In the genomic region with DNA sequence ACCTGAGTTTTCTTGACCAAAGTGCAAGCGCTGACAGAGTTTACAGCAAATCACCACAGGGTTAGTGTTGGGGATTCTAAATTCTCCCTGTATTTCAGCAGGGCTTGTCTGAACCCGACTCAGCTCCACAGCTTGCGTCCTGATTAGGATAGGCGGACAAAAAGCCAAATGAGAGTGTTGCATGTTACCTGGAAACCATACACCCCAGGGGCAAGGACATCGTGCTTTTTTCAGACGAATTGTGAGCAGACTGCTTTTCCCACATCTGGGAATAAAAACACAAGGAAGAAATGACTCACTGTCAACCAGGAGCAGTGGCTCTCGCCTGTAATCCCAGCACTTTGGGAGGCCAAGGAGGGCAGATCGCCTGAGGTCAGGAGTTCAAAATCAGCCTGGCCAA, we compare ENCODE assay signal across 17 cellular contexts. TPM values are rescaled to one million over a fixed set of nuclear protein-coding genes. Genes with fewer than 3 reads are reported as not detected.
DNase-seq lines count a peak whose midpoint lies in the region; ATAC-seq, FAIRE-seq and TF ChIP-seq lines count a peak whose summit lies in the region.
"Had no signal": no experiment of that assay in that cellular context is flagged by ENCODE, and none has a peak within 500 bp of the region (broad histone marks: within the 10 kb centered on the region; RNA-seq: fewer than 3 reads in every experiment).

No MANE protein-coding gene starts in this region.

- peaks cover 19% of the 10 kb centered on the region for H3K4me1 ChIP-seq in smooth muscle cell (ENCODE audit: low read depth)

- H4K20me1 ChIP-seq in smooth muscle cell (ENCODE audit: low read depth), result peaks cover 66% of the 10 kb centered on the region

- H3K9me3 Mint-ChIP-seq in chondrocyte (ENCODE audit: low read depth), result no peaks in the 10 kb centered on the region
- H3K9me3 Mint-ChIP-seq in endothelial cell (ENCODE audit: unreplicated experiment), result no peaks in the 10 kb centered on the region

- H3K4me1 Mint-ChIP-seq in chondrocyte (ENCODE audit: low read depth) (peaks cover 43% of the 10 kb centered on the region), endothelial cell (ENCODE audit: unreplicated experiment) (peaks cover 24% of the 10 kb centered on the region)

- H3K4me3 ChIP-seq in smooth muscle cell, result no peak overlapping the region
- H3K4me3 ChIP-seq: SJSA1 had no signal

- peak overlapping the region; percentile 17 for H3K4me3 Mint-ChIP-seq in chondrocyte (ENCODE audit: unreplicated experiment)
- H3K4me3 Mint-ChIP-seq in endothelial cell (ENCODE audit: unreplicated experiment), result no peak overlapping the region
- H3K4me3 Mint-ChIP-seq: CD4-positive, CD25-positive, alpha-beta regulatory T cell had no signal

- peak overlapping the region; percentile 57 for H3K27ac ChIP-seq in smooth muscle cell (ENCODE audit: low read depth)
- H3K27ac ChIP-seq: SJSA1 had no signal

- peak overlapping the region; percentile 33 for H3K4me2 ChIP-seq in smooth muscle cell

- H3K36me3 Mint-ChIP-seq in chondrocyte (ENCODE audit: low read depth), result peaks cover 9% of the 10 kb centered on the region
- H3K36me3 Mint-ChIP-seq in endothelial cell (ENCODE audit: low read depth, unreplicated experiment), result peaks cover 3% of the 10 kb centered on the region
- H3K36me3 Mint-ChIP-seq: CD4-positive, CD25-positive, alpha-beta regulatory T cell had no signal

- H3K79me2 ChIP-seq in smooth muscle cell (ENCODE audit: low read depth), result peaks cover 69% of the 10 kb centered on the region

- no peaks in the 10 kb centered on the region for H3K9me3 ChIP-seq in smooth muscle cell (replicated peaks; ENCODE audit: low read depth)
- H3K9me3 ChIP-seq: SJSA1 had no signal

- H3K27me3 ChIP-seq in smooth muscle cell (ENCODE audit: low read depth), result no peaks in the 10 kb centered on the region
- H3K27me3 ChIP-seq: SJSA1 had no signal

- FAIRE-seq in RCC 7860 (lab: Jason Lieb, UNC) (no peak), islet of Langerhans (lab: Jason Lieb, UNC) (peak; percentile 53)

- WGBS in smooth muscle cell (ENCODE audit: low lambda C conversion rate), result 51% methylated on average over 8 of the region's 8 CpGs

- no peak overlapping the region for H2AFZ ChIP-seq in smooth muscle cell (ENCODE audit: low read depth)

- TF ChIP-seq CTCF in chondrocyte (IDR thresholded peaks at IDR 0.05), result no peak
- TF ChIP-seq CTCF in smooth muscle cell (IDR thresholded peaks at IDR 0.05; ENCODE audit: borderline replicate concordance, insufficient read depth, poor library complexity, severe bottlenecking), result no peak
- TF ChIP-seq CTCF in endothelial cell (IDR thresholded peaks at IDR 0.05; ENCODE audit: unreplicated experiment), result no peak

- H3K9ac ChIP-seq in smooth muscle cell (ENCODE audit: low read depth), result no peak overlapping the region

- peaks cover 5% of the 10 kb centered on the region for H3F3A ChIP-seq in smooth muscle cell (ENCODE audit: low read depth)

- DNase-seq in RCC 7860 (ENCODE audit: low spot score), result peak; percentile 10
- no peak for DNase-seq in chondrocyte (ENCODE audit: low spot score)
- DNase-seq in smooth muscle cell (lab: John Stamatoyannopoulos, UW; ENCODE audit: unreplicated experiment), result no peak
- DNase-seq in activated CD8-positive, alpha-beta memory T cell treated with anti-CD3 and anti-CD28 coated beads for 24 hours, result no peak
- DNase-seq in endothelial cell (ENCODE audit: low spot score), result no peak
- DNase-seq: ACHN; CD4-positive, CD25-positive, alpha-beta regulatory T cell; GDM1; NCI-H1092; NCI-H446 treated with DMSO at 0.1 percent for 48 hours; NCI-H748 treated with DMSO at 0.1 percent for 48 hours; RPMI8226 had no signal

- no peak for ATAC-seq in HG02981 (IDR thresholded peaks at IDR 0.05; ENCODE audit: unreplicated experiment)
- ATAC-seq: HCT116 had no signal

- no peaks in the 10 kb centered on the region for H3K36me3 ChIP-seq in smooth muscle cell (ENCODE audit: low read depth)

- H3K27me3 Mint-ChIP-seq in chondrocyte (ENCODE audit: low read depth) (no peaks in the 10 kb centered on the region), endothelial cell (ENCODE audit: unreplicated experiment) (peaks cover 10% of the 10 kb centered on the region)

- H3K27ac Mint-ChIP-seq in chondrocyte (ENCODE audit: unreplicated experiment) (peak overlapping the region; percentile 69), endothelial cell (ENCODE audit: unreplicated experiment) (no peak overlapping the region)
- H3K27ac Mint-ChIP-seq: CD4-positive, CD25-positive, alpha-beta regulatory T cell had no signal

RNA-seq across cellular contexts. Expression of gene DZIP1L, which starts 3.0 kb away (rescaled TPM):
- total RNA-seq in chondrocyte (23.0 to 42.1 TPM (median 25.5 TPM) in 3 replicates), smooth muscle cell (11.3 and 29.9 TPM in 2 replicates), endothelial cell (ENCODE audit: unreplicated experiment) (7.7 TPM)
- 7.8 and 12.1 TPM in 2 replicates for polyA plus RNA-seq in smooth muscle cell
- total RNA-seq: CD4-positive, CD25-positive, alpha-beta regulatory T cell had no signal
- polyA plus RNA-seq: CD4-positive, CD25-positive, alpha-beta regulatory T cell had no signal

RNA-seq across cellular contexts. Expression of gene A4GNT, which starts 19.8 kb away (rescaled TPM):
- not detected in 3 replicates for total RNA-seq in chondrocyte
- not detected in 2 replicates for total RNA-seq in smooth muscle cell
- polyA plus RNA-seq in smooth muscle cell, result not detected in 2 replicates
- total RNA-seq in endothelial cell (ENCODE audit: unreplicated experiment), result not detected
- total RNA-seq: CD4-positive, CD25-positive, alpha-beta regulatory T cell; HT1080; SJSA1 had no signal
- polyA plus RNA-seq: CD4-positive, CD25-positive, alpha-beta regulatory T cell had no signal
